17 cellular contexts compared by ENCODE assay signal in genomic region chr6:34350100-34350936, GRCh38. TPM values are rescaled to one million over a fixed set of nuclear protein-coding genes. Genes with fewer than 3 reads are reported as not detected.
DNase-seq lines count a peak whose midpoint lies in the region; ATAC-seq and TF ChIP-seq lines count a peak whose summit lies in the region.
"Had no signal": no experiment of that assay in that cellular context is flagged by ENCODE, and none has a peak within 500 bp of the region (broad histone marks: within the 10 kb centered on the region; RNA-seq: fewer than 3 reads in every experiment).

No MANE protein-coding gene starts in this region.

- peak overlapping the region in 4 of 11 experiments; percentile 26 to 72 (median 55); a peak in 8 of 22 replicates for H3K4me2 ChIP-seq in BLaER1 treated with 17β-estradiol and CSF1 and Interleukin-3, amounts not matched to agents 10 nM and 100 nM
- peak overlapping the region; percentile 64 for H3K4me2 ChIP-seq in KMS-11

- H3K27ac ChIP-seq in BLaER1 treated with 17β-estradiol and CSF1 and Interleukin-3, amounts not matched to agents 10 nM and 100 nM: peak overlapping the region in 6 of 11 experiments; percentile 2 to 55 (median 32); a peak in 7 of 22 replicates
- peak overlapping the region; percentile 20; the same call in 1 of the 2 replicates for H3K27ac ChIP-seq in KMS-11
- H3K27ac ChIP-seq: upper lobe of right lung had no signal

- peak overlapping the region in 2 of 11 experiments; percentile 28 to 37; a peak in 1 of 22 replicates for H3K9ac ChIP-seq in BLaER1 treated with 17β-estradiol and CSF1 and Interleukin-3, amounts not matched to agents 10 nM and 100 nM
- no peak overlapping the region for H3K9ac ChIP-seq in KMS-11

- no peak overlapping the region for H2AFZ ChIP-seq in KMS-11 (ENCODE audit: low read depth)

- peaks cover 60 to 98% (median 88%) of the 10 kb centered on the region in 11 experiments; a peak in 21 of 22 replicates for H4K20me1 ChIP-seq in BLaER1 treated with 17β-estradiol and CSF1 and Interleukin-3, amounts not matched to agents 10 nM and 100 nM
- H4K20me1 ChIP-seq in KMS-11 (ENCODE audit: insufficient read depth): peaks cover 8% of the 10 kb centered on the region; the same call in 1 of the 2 replicates

- DNase-seq in left ventricle myocardium superior (no peak), germinal center (ENCODE audit: low spot score) (no peak)
- DNase-seq in NK-92 treated with Interleukin-12 subunit alpha and Interleukin-12 subunit beta, amount 100 ng/mL, for 24 hours (lab: John Stamatoyannopoulos, UW): no peak
- DNase-seq: activated CD4-positive, alpha-beta T cell treated with anti-CD3 and anti-CD28 coated beads for 36 hours; DMS53; H7; NCI-H1436 treated with DMSO at 0.1 percent for 48 hours; NCI-H748 treated with DMSO at 0.1 percent for 48 hours; RPMI8226; T-helper 17 cell; upper lobe of right lung had no signal

- H3K36me3 ChIP-seq in BLaER1 treated with 17β-estradiol and CSF1 and Interleukin-3, amounts not matched to agents 10 nM and 100 nM: peaks cover 0 to 27% (median 11%) of the 10 kb centered on the region in 11 experiments; a peak in 12 of 22 replicates
- no peaks in the 10 kb centered on the region for H3K36me3 ChIP-seq in KMS-11 (ENCODE audit: insufficient read depth)
- H3K36me3 ChIP-seq: upper lobe of right lung had no signal

- intact Hi-C loops in left ventricle myocardium superior (cut with micrococcal nuclease): no loop called here

- no peak overlapping the region for H3K4me3 ChIP-seq in BLaER1 treated with 17β-estradiol and CSF1 and Interleukin-3, amounts not matched to agents 10 nM and 100 nM
- H3K4me3 ChIP-seq in KMS-11 (IDR thresholded peaks at IDR 0.05; ENCODE audit: insufficient read depth, low read depth, low read length): no peak overlapping the region
- H3K4me3 ChIP-seq: upper lobe of right lung had no signal

- no peak for TF ChIP-seq CTCF in KMS-11 (conservative IDR thresholded peaks at IDR 0.05; ENCODE audit: low read depth, low read length)

- no peak for ATAC-seq in SK-N-SH treated with all-trans-retinoic acid at 6 μM for 48 hours
- ATAC-seq in left ventricle myocardium superior: peak; percentile 46
- ATAC-seq in HG03175 (IDR thresholded peaks at IDR 0.05; ENCODE audit: unreplicated experiment): no peak
- ATAC-seq in GM18867 (IDR thresholded peaks at IDR 0.05; ENCODE audit: unreplicated experiment): no peak
- ATAC-seq: activated CD4-positive, alpha-beta T cell treated with anti-CD3 and anti-CD28 coated beads for 36 hours; stimulated activated memory B cell treated with anti-CD40 and anti-IgM and Interleukin-4, amounts not matched to agents 10 μg/mL and 1 μg/mL and 100 μg/mL, for 72 hours; T-helper 17 cell; upper lobe of right lung had no signal

- peaks cover 0 to 9% (median 0%) of the 10 kb centered on the region in 11 experiments; a peak in 5 of 22 replicates for H3K9me3 ChIP-seq in BLaER1 treated with 17β-estradiol and CSF1 and Interleukin-3, amounts not matched to agents 10 nM and 100 nM (replicated peaks in 1 of 11)
- H3K9me3 ChIP-seq: upper lobe of right lung had no signal

- peaks cover 61% of the 10 kb centered on the region for H3K79me2 ChIP-seq in KMS-11 (ENCODE audit: insufficient read depth, low read depth)

- peaks cover 28 to 77% (median 59%) of the 10 kb centered on the region in 10 experiments for H3K4me1 ChIP-seq in BLaER1 treated with 17β-estradiol and CSF1 and Interleukin-3, amounts not matched to agents 10 nM and 100 nM
- peaks cover 39% of the 10 kb centered on the region for H3K4me1 ChIP-seq in KMS-11 (ENCODE audit: low read depth, poor library complexity, severe bottlenecking)

- H3K27me3 ChIP-seq in BLaER1 treated with 17β-estradiol and CSF1 and Interleukin-3, amounts not matched to agents 10 nM and 100 nM: no peaks in the 10 kb centered on the region
- H3K27me3 ChIP-seq in KMS-11 (ENCODE audit: insufficient read depth, low read depth): no peaks in the 10 kb centered on the region
- H3K27me3 ChIP-seq: upper lobe of right lung had no signal

TF ChIP-seq in SK-N-SH treated with all-trans-retinoic acid at 6 μM for 48 hours, 23 proteins besides CTCF, POLR2A, EP300 and RAD21:
- TF ChIP-seq TCF4 (CRISPR knock-in tag; IDR thresholded peaks at IDR 0.05; ENCODE audit: borderline replicate concordance) (peak; percentile 20; the same call in 1 of the 2 replicates), BACH2 (CRISPR knock-in tag; IDR thresholded peaks at IDR 0.05; ENCODE audit: borderline replicate concordance) (no peak)

RNA-seq across cellular contexts. Expression of gene NUDT3, which starts 42.2 kb away (rescaled TPM):
- total RNA-seq in left ventricle myocardium superior: 59.3 TPM
